10 cellular contexts compared by ENCODE assay signal in genomic region chr2:216231867-216232266, GRCh38.
"Had no signal": no experiment of that assay in that cellular context is flagged by ENCODE, and none has a peak within 500 bp of the region (broad histone marks: within the 10 kb centered on the region; RNA-seq: fewer than 3 reads in every experiment).

No MANE protein-coding gene starts in this region.

- H3K27ac ChIP-seq: GM23248, HL-60, KMS-11 had no signal

- H2AFZ ChIP-seq: GM23248 had no signal

- H3K4me1 ChIP-seq: HAP-1 had no signal

- H3K4me3 ChIP-seq: GM23248, HAP-1 had no signal

- H3K4me2 ChIP-seq: KMS-11 had no signal

- ATAC-seq: HCT116 had no signal

- DNase-seq: GM23248, GOT3, H7, HFFc6, IMR-90, KBM-7 had no signal

- H3K36me3 ChIP-seq: HAP-1 had no signal

- H3K9me3 ChIP-seq: HAP-1 had no signal

- H3K9ac ChIP-seq: GM23248, KMS-11 had no signal
